ENCODE assay signal across 34 cellular contexts in genomic region chr20:24359306-24359705, GRCh38.
"Had no signal": no experiment of that assay in that cellular context is flagged by ENCODE, and none has a peak within 500 bp of the region (broad histone marks: within the 10 kb centered on the region; RNA-seq: fewer than 3 reads in every experiment).

No MANE protein-coding gene starts in this region.

- H3K9ac ChIP-seq: parathyroid adenoma had no signal

- H3K9me3 ChIP-seq: adrenal gland, colonic mucosa, thyroid gland, vagina had no signal

- H3K4me1 Mint-ChIP-seq: activated T-helper 17 cell treated with anti-CD3 and anti-CD28 coated beads, Interleukin-2, amount 50 U/mL, for 72 hours; naive B cell; stimulated activated naive B cell treated with anti-CD40 and anti-IgM and Interleukin-4, amounts not matched to agents 10 μg/mL and 1 μg/mL and 100 μg/mL, for 72 hours had no signal

- H3K27ac ChIP-seq: adrenal gland, body of pancreas, colonic mucosa, dorsolateral prefrontal cortex, left lung, parathyroid adenoma, right atrium auricular region, stomach, thyroid gland, upper lobe of left lung, vagina had no signal

- H3K4me3 Mint-ChIP-seq: activated CD8-positive, alpha-beta T cell treated with anti-CD3 and anti-CD28 coated beads for 36 hours; activated naive CD8-positive, alpha-beta T cell; activated T-cell treated with anti-CD3 and anti-CD28 coated beads, Interleukin-2, amount 50 U/mL, for 4 hours; activated T-helper 17 cell treated with anti-CD3 and anti-CD28 coated beads, Interleukin-2, amount 50 U/mL, for 72 hours; effector memory CD8-positive, alpha-beta T cell; mesothelial cell of epicardium; naive B cell; stimulated activated naive B cell treated with anti-CD40 and anti-IgM and Interleukin-4, amounts not matched to agents 10 μg/mL and 1 μg/mL and 100 μg/mL, for 72 hours; T-helper 1 cell treated with Interleukin-12 subunit alpha and Interleukin-12 subunit beta and Interleukin-4 antibody, amounts not matched to agents 30 μg/mL and 1 μg/mL, for 36 hours had no signal

- H2AFZ ChIP-seq: parathyroid adenoma had no signal

- H3K27me3 Mint-ChIP-seq: activated CD8-positive, alpha-beta T cell treated with anti-CD3 and anti-CD28 coated beads for 36 hours; activated naive CD8-positive, alpha-beta T cell; stimulated activated naive B cell treated with anti-CD40 and anti-IgM and Interleukin-4, amounts not matched to agents 10 μg/mL and 1 μg/mL and 100 μg/mL, for 72 hours had no signal

- H3K27ac Mint-ChIP-seq: activated CD8-positive, alpha-beta T cell treated with anti-CD3 and anti-CD28 coated beads for 36 hours; activated naive CD8-positive, alpha-beta T cell; activated T-helper 17 cell treated with anti-CD3 and anti-CD28 coated beads, Interleukin-2, amount 50 U/mL, for 72 hours; effector memory CD8-positive, alpha-beta T cell; mesothelial cell of epicardium; stimulated activated naive B cell treated with anti-CD40 and anti-IgM and Interleukin-4, amounts not matched to agents 10 μg/mL and 1 μg/mL and 100 μg/mL, for 72 hours; T-helper 1 cell treated with Interleukin-12 subunit alpha and Interleukin-12 subunit beta and Interleukin-4 antibody, amounts not matched to agents 30 μg/mL and 1 μg/mL, for 36 hours had no signal

- H3K36me3 ChIP-seq: adrenal gland, colonic mucosa, left lung, right atrium auricular region, stomach, thyroid gland, upper lobe of left lung, vagina had no signal

- H3K9me3 Mint-ChIP-seq: activated T-cell treated with anti-CD3 and anti-CD28 coated beads, Interleukin-2, amount 50 U/mL, for 4 hours; effector memory CD8-positive, alpha-beta T cell had no signal

- DNase-seq: activated CD4-positive, alpha-beta T cell treated with anti-CD3 and anti-CD28 coated beads for 1 hour; activated CD4-positive, alpha-beta T cell treated with anti-CD3 and anti-CD28 coated beads, Interleukin-2, amount 50 U/mL, for 1 hour; activated CD8-positive, alpha-beta T cell treated with anti-CD3 and anti-CD28 coated beads for 36 hours; activated naive CD4-positive, alpha-beta T cell; activated T-cell treated with anti-CD3 and anti-CD28 coated beads, Interleukin-2, amount 50 U/mL, for 4 hours; adrenal gland; aorta; body of pancreas; colonic mucosa; dorsolateral prefrontal cortex; effector memory CD8-positive, alpha-beta T cell; foreskin fibroblast; head of caudate nucleus; hypothalamus; kidney glomerular epithelial cell; left lung; naive B cell; occipital lobe; stimulated activated CD4-positive, alpha-beta T cell treated with anti-CD3 and anti-CD28 coated beads, Interleukin-15, amount 100 ng/mL, for 24 hours; stimulated activated CD4-positive, alpha-beta T cell treated with anti-CD3 and anti-CD28 coated beads, Interleukin-2, amount 100 ng/mL, for 24 hours; stimulated activated naive B cell treated with anti-CD40 and anti-IgM and Interleukin-4, amounts not matched to agents 10 μg/mL and 1 μg/mL and 100 μg/mL, for 72 hours; stomach; SW 1271; T-helper 9 cell; thyroid gland; upper lobe of left lung had no signal

- H3K36me3 Mint-ChIP-seq: mesothelial cell of epicardium; naive B cell; stimulated activated naive B cell treated with anti-CD40 and anti-IgM and Interleukin-4, amounts not matched to agents 10 μg/mL and 1 μg/mL and 100 μg/mL, for 72 hours had no signal

- H3K27me3 ChIP-seq: adrenal gland, body of pancreas, colonic mucosa, dorsolateral prefrontal cortex, left lung, right atrium auricular region, stomach, thyroid gland, upper lobe of left lung, vagina had no signal

- ATAC-seq: activated CD8-positive, alpha-beta T cell treated with anti-CD3 and anti-CD28 coated beads for 36 hours; activated T-cell treated with anti-CD3 and anti-CD28 coated beads, Interleukin-2, amount 50 U/mL, for 4 hours; activated T-helper 17 cell treated with anti-CD3 and anti-CD28 coated beads, Interleukin-2, amount 50 U/mL, for 72 hours; body of pancreas; effector memory CD8-positive, alpha-beta T cell; esophagus mucosa; left lung; stimulated activated naive B cell treated with anti-CD40 and anti-IgM and Interleukin-4, amounts not matched to agents 10 μg/mL and 1 μg/mL and 100 μg/mL, for 72 hours had no signal

- H3K79me2 ChIP-seq: parathyroid adenoma had no signal

- H3K4me3 ChIP-seq: adrenal gland, body of pancreas, colonic mucosa, dorsolateral prefrontal cortex, left lung, right atrium auricular region, stomach, thyroid gland, upper lobe of left lung, vagina had no signal

- H3K4me1 ChIP-seq: adrenal gland, body of pancreas, colonic mucosa, left lung, parathyroid adenoma, right atrium auricular region, upper lobe of left lung, vagina had no signal
